In genomic region chr10:104109908-104110662, GRCh38 we compare ENCODE assay signal across 9 cellular contexts. TPM values are rescaled to one million over a fixed set of nuclear protein-coding genes. Genes with fewer than 3 reads are reported as not detected.
DNase-seq lines count a peak whose midpoint lies in the region; ATAC-seq and TF ChIP-seq lines count a peak whose summit lies in the region.
"Had no signal": no experiment of that assay in that cellular context is flagged by ENCODE, and none has a peak within 500 bp of the region (broad histone marks: within the 10 kb centered on the region; RNA-seq: fewer than 3 reads in every experiment).

No MANE protein-coding gene starts in this region.

- ATAC-seq in GM18909 (IDR thresholded peaks at IDR 0.05; ENCODE audit: poor library complexity, unreplicated experiment) = peak; percentile 97
- ATAC-seq in HG02840 (IDR thresholded peaks at IDR 0.05; ENCODE audit: low FRiP score, unreplicated experiment) = peak; percentile 88
- peak; percentile 68 for ATAC-seq in omental fat pad (ENCODE audit: low FRiP score)
- ATAC-seq in heart left ventricle = no peak

- peak; percentile 79 for DNase-seq in RWPE1 (ENCODE audit: low spot score)
- DNase-seq in omental fat pad (ENCODE audit: low spot score) = no peak
- DNase-seq in heart left ventricle = no peak
- DNase-seq in hippocampal formation (lab: John Stamatoyannopoulos, UW) = no peak
- no peak for DNase-seq in GOT3 (lab: John Stamatoyannopoulos, UW)
- DNase-seq: caudate nucleus had no signal

- no peaks in the 10 kb centered on the region for H3K4me1 ChIP-seq in heart left ventricle

- TF ChIP-seq POLR2A in heart left ventricle (IDR thresholded peaks at IDR 0.05) = no peak

- H3K36me3 ChIP-seq in heart left ventricle = no peaks in the 10 kb centered on the region

- CTCF ChIA-PET in RWPE1 (lab: Yijun Ruan, JAX) = interaction anchor here (0.7 to 1.6 kb wide), 3 partner anchors 11 to 1265 kb away, joined by 4 to 11 read pairs (median 6); partner anchors contain the start of gene SFR1

- 52 to 63% (median 55%) methylated on average over 3 of the region's 3 CpGs for WGBS in heart left ventricle, 4 donors

- H3K4me3 ChIP-seq in heart left ventricle = no peak overlapping the region

- intact Hi-C loops in heart left ventricle (cut with DNase I) = loop anchor here in 2 of 10 donors (10.0 kb wide), 2 partner anchors 215 to 245 kb away; partner anchors contain the start of gene CFAP58 (in 1 of the 2)

- TF ChIP-seq CTCF in RWPE1 (conservative IDR thresholded peaks at IDR 0.05; ENCODE audit: low read depth) = no peak
- TF ChIP-seq CTCF in omental fat pad (IDR thresholded peaks at IDR 0.05) = no peak
- no peak for TF ChIP-seq CTCF in heart left ventricle (IDR thresholded peaks at IDR 0.05)

- no peaks in the 10 kb centered on the region for H3K9me3 ChIP-seq in heart left ventricle

- POLR2A ChIA-PET in RWPE1 (lab: Yijun Ruan, JAX; ENCODE audit: low non-redundant PET) = interaction anchor here (1.3 kb wide), 1 partner anchor 11 kb away, joined by 5 read pairs; the partner anchor contains the start of gene SFR1

- no peaks in the 10 kb centered on the region for H3K27me3 ChIP-seq in heart left ventricle

- H3K27ac ChIP-seq in RWPE1 (no peak overlapping the region; the same call in 1 of the 2 replicates), heart left ventricle (no peak overlapping the region)

RNA-seq across cellular contexts. Expression of gene SFR1, which starts 11.9 kb away (rescaled TPM):
- total RNA-seq in omental fat pad (1 to 10 TPM; 4.7 to 8.2 (median 6.0) TPM), heart left ventricle (10 to 100 TPM in 1 of 9 donors, 1 to 10 TPM in 8; 5.4 to 10.1 (median 7.6) TPM)
- polyA plus RNA-seq in heart left ventricle = 1 to 10 TPM; 6.7 to 9.5 TPM

RNA-seq across cellular contexts. Expression of gene COL17A1, which starts 24.4 kb away (rescaled TPM):
- total RNA-seq in omental fat pad = 1 to 10 TPM in 2 of 4 donors, under 1 TPM in 2; 0.13 to 2.2 (median 1.2) TPM
- 1 to 10 TPM in 2 of 9 donors, under 1 TPM in 2, not detected in 5; 0.28 to 2.2 (median 0.86) TPM for total RNA-seq in heart left ventricle
- polyA plus RNA-seq in heart left ventricle = under 1 TPM in 1 of 2 donors, not detected in 1; 0.37 TPM
- polyA plus RNA-seq: neural cell had no signal

Comparison
In these comparisons a context has a peak if more than half of its experiments do, and no peak if none do; other contexts are left out.
1. ATAC-seq: peak in GM18909 (single experiment), HG02840 (single experiment) and omental fat pad (single experiment); none in heart left ventricle (0 of 4).